ENCODE assay signal across 8 cellular contexts in the genomic region with DNA sequence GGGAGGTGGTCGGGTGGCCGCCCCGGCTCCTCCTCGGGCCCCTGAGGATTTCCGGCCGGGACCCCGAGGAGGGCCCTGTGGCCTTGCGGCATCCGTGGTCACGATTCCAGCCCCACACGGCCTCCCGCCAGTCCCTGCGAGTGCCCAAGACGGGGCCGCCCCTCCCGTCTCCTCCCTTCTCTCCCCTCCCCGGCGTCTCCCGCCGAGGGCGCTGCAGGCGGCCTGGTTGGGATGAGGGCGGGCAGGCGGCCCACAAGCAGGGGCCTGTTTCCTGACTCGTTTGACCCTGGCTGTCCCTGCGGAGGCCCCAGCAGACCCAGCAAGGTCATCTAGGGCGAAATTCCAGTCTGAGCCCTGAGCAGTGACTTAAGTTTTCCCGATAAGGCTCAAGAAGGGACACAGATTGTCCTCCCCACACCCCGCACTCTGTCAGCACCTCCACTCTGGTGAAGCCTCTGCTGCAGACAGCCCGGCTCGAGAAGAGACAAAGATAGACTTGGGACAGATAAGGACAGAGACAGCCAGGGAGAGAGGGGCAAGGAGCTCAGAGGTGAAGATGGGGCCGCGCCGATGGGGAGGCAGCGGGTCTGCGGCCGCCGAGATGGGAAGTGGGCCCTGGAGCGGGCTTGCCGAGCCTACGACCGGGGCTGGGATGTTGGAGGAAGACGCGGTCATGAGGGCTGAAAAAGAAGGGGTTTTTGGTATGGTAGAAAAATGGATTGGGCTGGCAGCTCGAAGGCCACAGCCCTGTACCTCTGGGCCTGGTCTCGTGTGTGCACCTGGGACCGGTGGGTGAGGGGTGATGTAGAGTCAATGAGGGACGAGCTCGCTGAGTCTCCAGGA.
A peak's percentile ranks its signal among the peaks of the same experiment; 100 is the strongest.
DNase-seq lines count a peak whose midpoint lies in the region; ATAC-seq and TF ChIP-seq lines count a peak whose summit lies in the region.

No MANE protein-coding gene starts in this region.

- H3K27me3 ChIP-seq in HAP-1 (ENCODE audit: low read depth), result no peaks in the 10 kb centered on the region

- DNase-seq in GM04504 (ENCODE audit: low read depth) (peak; percentile 75), HAP-1 (ENCODE audit: low spot score in 2 of 2) (peak; percentile 69 to 85), NB4 (ENCODE audit: low read depth) (peak; percentile 95), cerebellum (ENCODE audit: low spot score) (peak; percentile 41), kidney tubule cell (ENCODE audit: low spot score) (peak; percentile 82)
- DNase-seq in activated CD4-positive, CD25-positive, alpha-beta regulatory T cell treated with anti-CD3 and anti-CD28 coated beads, Interleukin-2, amount 50 U/mL, for 72 hours, result peak; percentile 59
- DNase-seq in stimulated activated CD4-positive, alpha-beta T cell treated with anti-CD3 and anti-CD28 coated beads, Interleukin-1b, Interleukin-23, amount 100 ng/mL, for 48 hours, result peak; percentile 64

- in situ Hi-C loops in HAP-1 (cut with MboI; ENCODE audit: low sequenced_read_pairs), result loop anchor here (5.0 kb wide), 1 partner anchor 208 kb away; no protein-coding TSS in a partner anchor

- ATAC-seq in HG03469 (IDR thresholded peaks at IDR 0.05; ENCODE audit: unreplicated experiment), result no peak

- no peak for TF ChIP-seq CTCF in NB4 (IDR thresholded peaks at IDR 0.05; ENCODE audit: low read depth, low read length)

- no peaks in the 10 kb centered on the region for H3K36me3 ChIP-seq in HAP-1 (replicated peaks)

- H3K9me3 ChIP-seq in HAP-1, result no peaks in the 10 kb centered on the region

- peak overlapping the region; percentile 46 for H3K4me3 ChIP-seq in HAP-1
- peak overlapping the region; percentile 63 for H3K4me3 ChIP-seq in NB4 (ENCODE audit: low read depth, low read length)

- TF ChIP-seq POLR2A in NB4 (IDR thresholded peaks at IDR 0.05; ENCODE audit: extremely low read depth, insufficient read length), result peak; percentile 33

- peaks cover 35% of the 10 kb centered on the region for H3K4me1 ChIP-seq in HAP-1

Comparison
In these comparisons a context has a peak if more than half of its experiments do, and no peak if none do; other contexts are left out.
1. DNase-seq: peak in every context shown above with its lines; median percentile 95 in NB4; 82 in kidney tubule cell; 77 in HAP-1; 75 in GM04504; 64 in stimulated activated CD4-positive, alpha-beta T cell treated with anti-CD3 and anti-CD28 coated beads, Interleukin-1b, Interleukin-23, amount 100 ng/mL, for 48 hours; 59 in activated CD4-positive, CD25-positive, alpha-beta regulatory T cell treated with anti-CD3 and anti-CD28 coated beads, Interleukin-2, amount 50 U/mL, for 72 hours; 41 in cerebellum.